In genomic region chr2:42150159-42150558, GRCh38 we compare ENCODE assay signal across 16 cellular contexts. TPM values are rescaled to one million over a fixed set of nuclear protein-coding genes. Genes with fewer than 3 reads are reported as not detected.
A peak's percentile ranks its signal among the peaks of the same experiment; 100 is the strongest.
DNase-seq lines count a peak whose midpoint lies in the region; ATAC-seq and TF ChIP-seq lines count a peak whose summit lies in the region.
"Had no signal": no experiment of that assay in that cellular context is flagged by ENCODE, and none has a peak within 500 bp of the region (broad histone marks: within the 10 kb centered on the region; RNA-seq: fewer than 3 reads in every experiment).

No MANE protein-coding gene starts in this region.

- ATAC-seq in activated T-helper 17 cell treated with anti-CD3 and anti-CD28 coated beads, Interleukin-2, amount 50 U/mL, for 72 hours (replicated peaks) = peak; percentile 62
- no peak for ATAC-seq in HG02678 (IDR thresholded peaks at IDR 0.05; ENCODE audit: unreplicated experiment)
- ATAC-seq: CD8-positive, alpha-beta T cell; HCT116 had no signal

- H3K27me3 Mint-ChIP-seq in activated CD4-positive, alpha-beta memory T cell treated with anti-CD3 and anti-CD28 coated beads for 36 hours = no peaks in the 10 kb centered on the region
- H3K27me3 Mint-ChIP-seq in activated CD4-positive, alpha-beta memory T cell treated with anti-CD3 and anti-CD28 coated beads, Interleukin-2, amount 10 ng/mL, durations not matched to agents 7 days and 5 days = no peaks in the 10 kb centered on the region
- H3K27me3 Mint-ChIP-seq in activated T-helper 17 cell treated with anti-CD3 and anti-CD28 coated beads, Interleukin-2, amount 50 U/mL, for 72 hours = no peaks in the 10 kb centered on the region
- no peaks in the 10 kb centered on the region for H3K27me3 Mint-ChIP-seq in nephron (ENCODE audit: low read depth)

- DNase-seq in activated CD4-positive, alpha-beta memory T cell treated with anti-CD3 and anti-CD28 coated beads for 36 hours = no peak
- DNase-seq in activated CD4-positive, alpha-beta memory T cell treated with anti-CD3 and anti-CD28 coated beads, Interleukin-2, amount 10 ng/mL, durations not matched to agents 7 days and 5 days = no peak
- DNase-seq in sigmoid colon = no peak
- no peak for DNase-seq in globus pallidus (ENCODE audit: low spot score)
- DNase-seq: BE2C; CD8-positive, alpha-beta T cell; DMS53; GF-D8; GM23248 had no signal

- H3K4me3 Mint-ChIP-seq in activated CD4-positive, alpha-beta memory T cell treated with anti-CD3 and anti-CD28 coated beads for 36 hours = no peak overlapping the region
- H3K4me3 Mint-ChIP-seq in activated CD4-positive, alpha-beta memory T cell treated with anti-CD3 and anti-CD28 coated beads, Interleukin-2, amount 10 ng/mL, durations not matched to agents 7 days and 5 days = no peak overlapping the region
- H3K4me3 Mint-ChIP-seq in activated T-helper 17 cell treated with anti-CD3 and anti-CD28 coated beads, Interleukin-2, amount 50 U/mL, for 72 hours = no peak overlapping the region
- no peak overlapping the region for H3K4me3 Mint-ChIP-seq in nephron
- H3K4me3 Mint-ChIP-seq: CD8-positive, alpha-beta T cell had no signal

- TF ChIP-seq CTCF in nephron (IDR thresholded peaks at IDR 0.05; ENCODE audit: unreplicated experiment in 3 of 3) (no peak), sigmoid colon (IDR thresholded peaks at IDR 0.05) (no peak)

- H2AFZ ChIP-seq in ACC112 (ENCODE audit: low read length, unreplicated experiment) = peak overlapping the region; percentile 75
- H2AFZ ChIP-seq: GM23248 had no signal

- H3K27ac Mint-ChIP-seq in activated CD4-positive, alpha-beta memory T cell treated with anti-CD3 and anti-CD28 coated beads for 36 hours = peak overlapping the region; percentile 48
- no peak overlapping the region for H3K27ac Mint-ChIP-seq in activated CD4-positive, alpha-beta memory T cell treated with anti-CD3 and anti-CD28 coated beads, Interleukin-2, amount 10 ng/mL, durations not matched to agents 7 days and 5 days
- peak overlapping the region; percentile 22 for H3K27ac Mint-ChIP-seq in activated T-helper 17 cell treated with anti-CD3 and anti-CD28 coated beads, Interleukin-2, amount 50 U/mL, for 72 hours
- peak overlapping the region in 2 of 3 experiments; percentile 36 to 41 for H3K27ac Mint-ChIP-seq in nephron
- H3K27ac Mint-ChIP-seq: CD8-positive, alpha-beta T cell had no signal

- intact Hi-C loops in activated CD4-positive, alpha-beta memory T cell treated with anti-CD3 and anti-CD28 coated beads for 36 hours (cut with micrococcal nuclease) = no loop called here
- intact Hi-C loops in sigmoid colon (cut with DNase I) = no loop called here

- H3K4me3 ChIP-seq in ACC112 (ENCODE audit: low read depth, low read length) (no peak overlapping the region), sigmoid colon (no peak overlapping the region)
- H3K4me3 ChIP-seq: GM23248 had no signal

- TF ChIP-seq EP300 in sigmoid colon (IDR thresholded peaks at IDR 0.05) = no peak

- CTCF ChIA-PET in activated CD4-positive, alpha-beta memory T cell treated with anti-CD3 and anti-CD28 coated beads for 36 hours (lab: Charles Lee) = interaction anchor here (1.0 to 1.1 kb wide), 2 partner anchors 17 to 40 kb away, joined by 3 read pairs; no protein-coding TSS in a partner anchor
- CTCF ChIA-PET in activated CD4-positive, alpha-beta memory T cell treated with anti-CD3 and anti-CD28 coated beads, Interleukin-2, amount 10 ng/mL, durations not matched to agents 7 days and 5 days (lab: Charles Lee) = interaction anchor here (0.7 to 1.3 kb wide), 4 partner anchors 11 to 59 kb away, joined by 3 to 5 read pairs (median 3); no protein-coding TSS in a partner anchor

- no peaks in the 10 kb centered on the region for H3K27me3 ChIP-seq in ACC112 (ENCODE audit: insufficient read depth, low read length)
- no peaks in the 10 kb centered on the region for H3K27me3 ChIP-seq in sigmoid colon
- H3K27me3 ChIP-seq: BE2C had no signal

- H3K9me3 ChIP-seq in sigmoid colon = no peaks in the 10 kb centered on the region
- H3K9me3 ChIP-seq: BE2C had no signal

- no peaks in the 10 kb centered on the region for H3K36me3 ChIP-seq in ACC112 (ENCODE audit: insufficient read depth, low read length)
- H3K36me3 ChIP-seq in sigmoid colon = no peaks in the 10 kb centered on the region
- H3K36me3 ChIP-seq: BE2C had no signal

- H3K36me3 Mint-ChIP-seq in activated CD4-positive, alpha-beta memory T cell treated with anti-CD3 and anti-CD28 coated beads for 36 hours = no peaks in the 10 kb centered on the region
- peaks cover 12% of the 10 kb centered on the region for H3K36me3 Mint-ChIP-seq in activated CD4-positive, alpha-beta memory T cell treated with anti-CD3 and anti-CD28 coated beads, Interleukin-2, amount 10 ng/mL, durations not matched to agents 7 days and 5 days (ENCODE audit: low read depth)
- H3K36me3 Mint-ChIP-seq in activated T-helper 17 cell treated with anti-CD3 and anti-CD28 coated beads, Interleukin-2, amount 50 U/mL, for 72 hours (ENCODE audit: low read depth) = no peaks in the 10 kb centered on the region
- no peaks in the 10 kb centered on the region for H3K36me3 Mint-ChIP-seq in nephron (ENCODE audit: low read depth)
- H3K36me3 Mint-ChIP-seq: CD8-positive, alpha-beta T cell had no signal

- peaks cover 6% of the 10 kb centered on the region for H3K9me3 Mint-ChIP-seq in activated CD4-positive, alpha-beta memory T cell treated with anti-CD3 and anti-CD28 coated beads for 36 hours
- peaks cover 8% of the 10 kb centered on the region for H3K9me3 Mint-ChIP-seq in activated CD4-positive, alpha-beta memory T cell treated with anti-CD3 and anti-CD28 coated beads, Interleukin-2, amount 10 ng/mL, durations not matched to agents 7 days and 5 days
- H3K9me3 Mint-ChIP-seq in activated T-helper 17 cell treated with anti-CD3 and anti-CD28 coated beads, Interleukin-2, amount 50 U/mL, for 72 hours = no peaks in the 10 kb centered on the region
- H3K9me3 Mint-ChIP-seq in nephron = peaks cover 9% of the 10 kb centered on the region

- POLR2A ChIA-PET in activated CD4-positive, alpha-beta memory T cell treated with anti-CD3 and anti-CD28 coated beads for 36 hours (lab: Charles Lee) = interaction anchor here (0.7 kb wide), 1 partner anchor 17 kb away, joined by 3 read pairs; no protein-coding TSS in a partner anchor
- POLR2A ChIA-PET in activated CD4-positive, alpha-beta memory T cell treated with anti-CD3 and anti-CD28 coated beads, Interleukin-2, amount 10 ng/mL, durations not matched to agents 7 days and 5 days (lab: Charles Lee) = interaction anchor here (0.7 kb wide), 1 partner anchor 43 kb away, joined by 4 read pairs; no protein-coding TSS in a partner anchor

- no peaks in the 10 kb centered on the region for H3K79me2 ChIP-seq in ACC112 (ENCODE audit: control insufficient read depth, insufficient read depth, low read length, unreplicated experiment)

- peaks cover 14% of the 10 kb centered on the region for H3K4me1 ChIP-seq in ACC112 (ENCODE audit: control insufficient read depth, insufficient read depth, low read length, unreplicated experiment)
- H3K4me1 ChIP-seq in sigmoid colon = peaks cover 0 to 15% (median 13%) of the 10 kb centered on the region in 4 donors

- H3K4me1 Mint-ChIP-seq in activated CD4-positive, alpha-beta memory T cell treated with anti-CD3 and anti-CD28 coated beads for 36 hours (ENCODE audit: low read depth) = peaks cover 11% of the 10 kb centered on the region
- H3K4me1 Mint-ChIP-seq in activated CD4-positive, alpha-beta memory T cell treated with anti-CD3 and anti-CD28 coated beads, Interleukin-2, amount 10 ng/mL, durations not matched to agents 7 days and 5 days = peaks cover 6% of the 10 kb centered on the region
- peaks cover 13% of the 10 kb centered on the region for H3K4me1 Mint-ChIP-seq in activated T-helper 17 cell treated with anti-CD3 and anti-CD28 coated beads, Interleukin-2, amount 50 U/mL, for 72 hours
- peaks cover 55% of the 10 kb centered on the region for H3K4me1 Mint-ChIP-seq in nephron

- H3K27ac ChIP-seq in ACC112 (ENCODE audit: low read depth, low read length) = no peak overlapping the region
- H3K27ac ChIP-seq in sigmoid colon = no peak overlapping the region
- H3K27ac ChIP-seq: C4-2B, GM23248, HL-60 had no signal

- TF ChIP-seq POLR2A in sigmoid colon (IDR thresholded peaks at IDR 0.05) = no peak

RNA-seq across cellular contexts. Expression of gene EML4, which starts 19.0 kb away (rescaled TPM):
- total RNA-seq in activated CD4-positive, alpha-beta memory T cell treated with anti-CD3 and anti-CD28 coated beads for 36 hours = 10 to 100 TPM; 67.4 to 69.8 TPM
- total RNA-seq in activated CD4-positive, alpha-beta memory T cell treated with anti-CD3 and anti-CD28 coated beads, Interleukin-2, amount 10 ng/mL, durations not matched to agents 7 days and 5 days = 100 to 1,000 TPM; 130 to 133 TPM
- total RNA-seq in activated T-helper 17 cell treated with anti-CD3 and anti-CD28 coated beads, Interleukin-2, amount 50 U/mL, for 72 hours = 10 to 100 TPM; 69.9 to 93.7 TPM
- total RNA-seq in sigmoid colon = 10 to 100 TPM; 16.1 to 23.8 (median 20.6) TPM
- 10 to 100 TPM; 16.2 to 27.8 (median 17.6) TPM for polyA plus RNA-seq in sigmoid colon
